Comparison of ENCODE assay signal across 8 cellular contexts in the genomic region with DNA sequence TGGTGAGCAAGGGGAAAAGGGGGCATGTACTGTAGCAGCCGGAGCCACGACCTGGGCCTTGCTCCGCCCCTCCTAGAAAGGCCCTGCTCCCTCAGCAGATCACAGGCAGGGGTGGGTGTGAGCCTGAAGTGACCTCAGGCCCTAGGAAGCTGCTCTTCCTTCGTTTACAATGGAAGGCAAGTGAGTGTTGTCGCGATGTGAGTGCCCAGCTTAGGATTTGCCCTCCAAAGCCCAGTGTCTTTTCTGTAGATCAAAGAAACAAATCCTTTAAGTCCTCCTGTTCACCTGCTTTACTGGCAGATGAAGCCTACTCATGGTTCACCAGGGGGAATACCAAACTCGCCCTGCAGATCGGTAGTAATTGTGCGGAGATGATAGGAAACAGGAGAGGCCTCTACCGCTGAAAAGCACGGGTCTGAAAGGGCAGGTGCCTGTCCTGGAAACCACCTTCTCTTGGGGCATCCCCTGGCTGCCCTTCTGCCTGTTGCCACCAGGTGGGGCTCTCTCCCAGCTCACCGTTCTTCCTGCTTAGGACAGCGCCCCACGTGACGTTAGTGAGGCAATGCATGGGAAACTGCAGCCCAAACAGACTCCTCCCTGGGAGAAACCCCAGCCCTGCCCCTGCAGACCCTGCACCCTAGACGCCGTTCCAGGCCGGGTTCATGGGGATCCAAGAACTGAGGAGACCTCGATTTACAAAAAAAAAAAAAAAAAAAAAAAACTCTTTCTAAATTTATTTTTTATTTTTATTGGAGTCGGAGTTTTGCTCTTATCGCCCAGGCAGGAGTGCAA. TPM values are rescaled to one million over a fixed set of nuclear protein-coding genes. Genes with fewer than 3 reads are reported as not detected.
A peak's percentile ranks its signal among the peaks of the same experiment; 100 is the strongest.
DNase-seq lines count a peak whose midpoint lies in the region; ATAC-seq and TF ChIP-seq lines count a peak whose summit lies in the region.

No MANE protein-coding gene starts in this region.

- H3K4me3 ChIP-seq in SK-N-MC = no peak overlapping the region
- no peak overlapping the region for H3K4me3 ChIP-seq in parathyroid adenoma (ENCODE audit: low read depth, low read length)
- no peak overlapping the region for H3K4me3 ChIP-seq in upper lobe of left lung

- no peak overlapping the region for H2AFZ ChIP-seq in parathyroid adenoma

- H3K36me3 ChIP-seq in SK-N-MC (ENCODE audit: insufficient read depth, low read length) (no peaks in the 10 kb centered on the region), parathyroid adenoma (ENCODE audit: control insufficient read depth, insufficient read depth, low read length) (no peaks in the 10 kb centered on the region), upper lobe of left lung (peaks cover 7 to 61% (median 31%) of the 10 kb centered on the region in 4 donors)

- H3K27me3 Mint-ChIP-seq in activated naive CD4-positive, alpha-beta T cell treated with anti-CD3 and anti-CD28 coated beads for 36 hours (ENCODE audit: low read depth) = no peaks in the 10 kb centered on the region

- intact Hi-C loops in activated naive CD4-positive, alpha-beta T cell treated with anti-CD3 and anti-CD28 coated beads for 36 hours (cut with micrococcal nuclease) = loop anchor here (1.0 to 2.0 kb wide), 7 partner anchors 45 to 216 kb away; partner anchors contain the start of genes MRPL11 and SF3B2

- H3K27ac Mint-ChIP-seq in activated naive CD4-positive, alpha-beta T cell treated with anti-CD3 and anti-CD28 coated beads for 36 hours = peak overlapping the region; percentile 99

- ATAC-seq in HG02678 (IDR thresholded peaks at IDR 0.05; ENCODE audit: unreplicated experiment) (peak; percentile 87), upper lobe of left lung (ENCODE audit: low FRiP score in 2 of 2) (peak; percentile 94 to 97)

- no peak overlapping the region for H3K4me2 ChIP-seq in parathyroid adenoma (ENCODE audit: low read length)

- no peak overlapping the region for H3K9ac ChIP-seq in SK-N-MC (ENCODE audit: insufficient read length)
- H3K9ac ChIP-seq in parathyroid adenoma = no peak overlapping the region

- H3K9me3 Mint-ChIP-seq in activated naive CD4-positive, alpha-beta T cell treated with anti-CD3 and anti-CD28 coated beads for 36 hours = no peaks in the 10 kb centered on the region

- H3K9me3 ChIP-seq in SK-N-MC (ENCODE audit: low read depth, low read length) = no peaks in the 10 kb centered on the region
- H3K9me3 ChIP-seq in parathyroid adenoma (ENCODE audit: control insufficient read depth, low read length) = no peaks in the 10 kb centered on the region
- H3K9me3 ChIP-seq in upper lobe of left lung = no peaks in the 10 kb centered on the region

- no peaks in the 10 kb centered on the region for H3K79me2 ChIP-seq in parathyroid adenoma

- DNase-seq in NCI-H1105 (lab: John Stamatoyannopoulos, UW) (peak; percentile 93), SK-N-MC (ENCODE audit: low read depth, low spot score) (peak; percentile 73), globus pallidus (ENCODE audit: low spot score) (peak; percentile 87), upper lobe of left lung (peak in 1 of 2 donors; percentile 97)
- DNase-seq in activated naive CD4-positive, alpha-beta T cell treated with anti-CD3 and anti-CD28 coated beads for 36 hours = peak; percentile 98

- H3K27me3 ChIP-seq in parathyroid adenoma (ENCODE audit: control insufficient read depth, insufficient read depth, low read length) (no peaks in the 10 kb centered on the region), upper lobe of left lung (no peaks in the 10 kb centered on the region)

- H3K36me3 Mint-ChIP-seq in activated naive CD4-positive, alpha-beta T cell treated with anti-CD3 and anti-CD28 coated beads for 36 hours (ENCODE audit: low read depth) = peaks cover 5% of the 10 kb centered on the region

- peak overlapping the region; percentile 33 for H3K4me3 Mint-ChIP-seq in activated naive CD4-positive, alpha-beta T cell treated with anti-CD3 and anti-CD28 coated beads for 36 hours

- 23 to 37% methylated on average over 15 to 21 of the region's 21 CpGs for WGBS in upper lobe of left lung, 2 donors

- no peak for TF ChIP-seq EP300 in upper lobe of left lung (IDR thresholded peaks at IDR 0.05)

- H3K4me1 ChIP-seq in parathyroid adenoma = no peaks in the 10 kb centered on the region
- H3K4me1 ChIP-seq in upper lobe of left lung = no peaks in the 10 kb centered on the region

- H3K27ac ChIP-seq in SK-N-MC = no peak overlapping the region
- no peak overlapping the region for H3K27ac ChIP-seq in parathyroid adenoma
- H3K27ac ChIP-seq in upper lobe of left lung = peak overlapping the region in 3 of 4 donors; percentile 1 to 8 (median 4)

- CTCF ChIA-PET in activated naive CD4-positive, alpha-beta T cell treated with anti-CD3 and anti-CD28 coated beads for 36 hours (lab: Charles Lee) = interaction anchor here (0.6 to 2.6 kb wide), 21 partner anchors 13 to 214 kb away, joined by 3 to 10 read pairs (median 4); partner anchors contain the start of genes RAB1B and YIF1A

- no peak for TF ChIP-seq POLR2A in upper lobe of left lung (IDR thresholded peaks at IDR 0.05)

- peak; percentile 100 for TF ChIP-seq CTCF in GM12873 (IDR thresholded peaks at IDR 0.05; ENCODE audit: insufficient read depth, low read depth, low read length, missing control alignments)
- TF ChIP-seq CTCF in parathyroid adenoma (IDR thresholded peaks at IDR 0.05) = peak; percentile 93
- peak; percentile 98 to 100 (median 99) for TF ChIP-seq CTCF in upper lobe of left lung (IDR thresholded peaks at IDR 0.05)

- peaks cover 23% of the 10 kb centered on the region for H3K4me1 Mint-ChIP-seq in activated naive CD4-positive, alpha-beta T cell treated with anti-CD3 and anti-CD28 coated beads for 36 hours (ENCODE audit: low read depth)

RNA-seq across cellular contexts. Expression of gene KLC2, which starts 34.9 kb away (rescaled TPM):
- total RNA-seq in activated naive CD4-positive, alpha-beta T cell treated with anti-CD3 and anti-CD28 coated beads for 36 hours = 10 to 100 TPM; 36.9 to 41.7 TPM
- 10 to 100 TPM; 24.1 to 41.0 (median 34.4) TPM for total RNA-seq in upper lobe of left lung

RNA-seq across cellular contexts. Expression of gene RAB1B, which starts 45.9 kb away (rescaled TPM):
- 100 to 1,000 TPM; 112 to 115 TPM for total RNA-seq in activated naive CD4-positive, alpha-beta T cell treated with anti-CD3 and anti-CD28 coated beads for 36 hours
- total RNA-seq in upper lobe of left lung = 100 to 1,000 TPM in 5 of 6 donors, 10 to 100 TPM in 1; 34.6 to 173 (median 122) TPM

RNA-seq across cellular contexts. Expression of gene CNIH2, which starts 55.4 kb away (rescaled TPM):
- total RNA-seq in activated naive CD4-positive, alpha-beta T cell treated with anti-CD3 and anti-CD28 coated beads for 36 hours = 1 to 10 TPM; 1.2 to 1.6 TPM
- total RNA-seq in upper lobe of left lung = 1 to 10 TPM in 4 of 6 donors, not detected in 2; 1.4 to 2.0 (median 1.6) TPM

Comparison
In these comparisons a context has a peak if more than half of its experiments do, and no peak if none do; other contexts are left out.
1. H3K27ac ChIP-seq: peak in upper lobe of left lung (3 of 4); none in SK-N-MC (single experiment) and parathyroid adenoma (single experiment).
2. Peak in every context shown above with its lines, with median percentiles within 50 percentile points of each other: CTCF ChIP-seq.